ENCODE assay signal across 8 cellular contexts in the genomic region with DNA sequence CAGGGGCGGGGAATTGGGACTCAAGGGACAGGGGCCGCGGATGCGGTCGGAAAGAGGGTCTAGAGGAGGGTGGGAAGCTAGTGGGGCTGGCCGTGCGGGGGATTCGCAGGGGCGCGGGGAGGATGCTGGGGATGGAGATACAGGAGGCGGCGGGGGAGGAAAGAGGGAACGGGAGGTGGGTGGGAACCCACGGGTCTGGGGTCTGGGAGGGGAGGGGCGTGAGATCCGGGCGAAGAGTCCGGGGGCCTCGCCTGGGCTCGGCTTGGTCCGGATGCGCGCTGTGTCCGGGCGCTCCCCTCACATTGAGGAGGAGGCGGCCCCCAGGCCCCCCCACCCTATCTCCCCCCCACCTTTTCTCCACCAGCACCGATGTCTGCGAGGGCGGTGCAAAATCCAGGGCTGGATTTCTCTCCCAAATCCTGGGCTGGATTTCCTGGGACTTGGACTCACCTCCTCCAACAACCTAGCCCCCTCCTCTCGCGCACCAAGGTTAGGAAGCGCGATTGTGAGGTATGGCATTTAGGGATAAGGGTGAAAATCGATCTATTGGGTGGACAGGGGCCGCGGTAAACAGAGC. TPM values are rescaled to one million over a fixed set of nuclear protein-coding genes. Genes with fewer than 3 reads are reported as not detected.
A peak's percentile ranks its signal among the peaks of the same experiment; 100 is the strongest.
DNase-seq lines count a peak whose midpoint lies in the region; ATAC-seq and TF ChIP-seq lines count a peak whose summit lies in the region.

Gene AGAP2, minus strand, starts transcription at position 82 of the 577 bp plus-strand sequence. CDS start 496 bp downstream, outside the sequence.

- H3K9me3 ChIP-seq in T-helper 17 cell (ENCODE audit: control insufficient read depth, low read length, poor library complexity, severe bottlenecking), result no peaks in the 10 kb centered on the region
- H3K9me3 ChIP-seq in right atrium auricular region, result no peaks in the 10 kb centered on the region

- H3K4me3 ChIP-seq in right atrium auricular region, result peak within 1 kb of the TSS; percentile 34 to 49

- H3K27me3 Mint-ChIP-seq in T-helper 17 cell, result no peaks in the 10 kb centered on the region
- no peaks in the 10 kb centered on the region for H3K27me3 Mint-ChIP-seq in stimulated activated naive B cell treated with anti-CD40 and anti-IgM and Interleukin-4, amounts not matched to agents 10 μg/mL and 1 μg/mL and 100 μg/mL, for 72 hours

- H3K27ac Mint-ChIP-seq in T-helper 17 cell, result peak within 1 kb of the TSS; percentile 96
- H3K27ac Mint-ChIP-seq in stimulated activated naive B cell treated with anti-CD40 and anti-IgM and Interleukin-4, amounts not matched to agents 10 μg/mL and 1 μg/mL and 100 μg/mL, for 72 hours, result peak within 1 kb of the TSS; percentile 75

- H3K4me1 Mint-ChIP-seq in T-helper 17 cell, result peaks cover 46% of the 10 kb centered on the region
- H3K4me1 Mint-ChIP-seq in stimulated activated naive B cell treated with anti-CD40 and anti-IgM and Interleukin-4, amounts not matched to agents 10 μg/mL and 1 μg/mL and 100 μg/mL, for 72 hours, result peaks cover 26 to 35% of the 10 kb centered on the region in 2 donors

- H3K4me1 ChIP-seq in right atrium auricular region, result peaks cover 0 to 41% of the 10 kb centered on the region in 2 donors

- peaks cover 16 to 29% of the 10 kb centered on the region in 2 donors for H3K27me3 ChIP-seq in right atrium auricular region

- DNase-seq in SHP77 (lab: John Stamatoyannopoulos, UW), result peak; percentile 34 to 35
- no peak for DNase-seq in SHP77 treated with DMSO at 0.1 percent for 48 hours (lab: John Stamatoyannopoulos, UW)
- no peak for DNase-seq in T-helper 17 cell
- no peak for DNase-seq in right atrium auricular region (ENCODE audit: low spot score)
- DNase-seq in stimulated activated naive B cell treated with anti-CD40 and anti-IgM and Interleukin-4, amounts not matched to agents 10 μg/mL and 1 μg/mL and 100 μg/mL, for 72 hours, result no peak
- no peak for DNase-seq in NCI-H526 treated with DMSO at 0.1 percent for 48 hours (lab: John Stamatoyannopoulos, UW)
- no peak for DNase-seq in NCI-H2029 (lab: John Stamatoyannopoulos, UW)

- TF ChIP-seq CTCF in right atrium auricular region (IDR thresholded peaks at IDR 0.05), result no peak

- peaks cover 9% of the 10 kb centered on the region for H3K36me3 Mint-ChIP-seq in T-helper 17 cell (ENCODE audit: low read depth)
- peaks cover 14 to 34% of the 10 kb centered on the region in 2 donors for H3K36me3 Mint-ChIP-seq in stimulated activated naive B cell treated with anti-CD40 and anti-IgM and Interleukin-4, amounts not matched to agents 10 μg/mL and 1 μg/mL and 100 μg/mL, for 72 hours

- peak within 1 kb of the TSS; percentile 86 for H3K4me3 Mint-ChIP-seq in T-helper 17 cell
- peak within 1 kb of the TSS in 1 of 2 donors; percentile 45 for H3K4me3 Mint-ChIP-seq in stimulated activated naive B cell treated with anti-CD40 and anti-IgM and Interleukin-4, amounts not matched to agents 10 μg/mL and 1 μg/mL and 100 μg/mL, for 72 hours

- H3K27ac ChIP-seq in right atrium auricular region, result peak within 1 kb of the TSS; percentile 23 to 33

- no peaks in the 10 kb centered on the region for H3K9me3 Mint-ChIP-seq in stimulated activated naive B cell treated with anti-CD40 and anti-IgM and Interleukin-4, amounts not matched to agents 10 μg/mL and 1 μg/mL and 100 μg/mL, for 72 hours

- ATAC-seq in T-helper 17 cell (no peak), HG02973 (IDR thresholded peaks at IDR 0.05; ENCODE audit: unreplicated experiment) (no peak)
- ATAC-seq in stimulated activated naive B cell treated with anti-CD40 and anti-IgM and Interleukin-4, amounts not matched to agents 10 μg/mL and 1 μg/mL and 100 μg/mL, for 72 hours (replicated peaks), result no peak

- H3K36me3 ChIP-seq in right atrium auricular region, result no peaks in the 10 kb centered on the region

RNA-seq across cellular contexts. Expression of gene AGAP2, which starts in this region (rescaled TPM):
- total RNA-seq in T-helper 17 cell (10 to 100 TPM; 46.5 to 57.6 TPM), right atrium auricular region (1 to 10 TPM in 1 of 2 donors, under 1 TPM in 1; 0.75 to 4.8 TPM)

Comparison
In these comparisons a context has a peak if more than half of its experiments do, and no peak if none do; other contexts are left out.
1. RNA of gene AGAP2 (total RNA-seq): 46.5 to 57.6 TPM in T-helper 17 cell; 0.75 to 4.8 TPM in right atrium auricular region; every median in the first group is over 4 times any median in the second.
2. DNase-seq: peak in SHP77 (2 of 2); none in SHP77 treated with DMSO at 0.1 percent for 48 hours (single experiment), T-helper 17 cell (0 of 3), right atrium auricular region (single experiment), stimulated activated naive B cell treated with anti-CD40 and anti-IgM and Interleukin-4, amounts not matched to agents 10 μg/mL and 1 μg/mL and 100 μg/mL, for 72 hours (single experiment), NCI-H526 treated with DMSO at 0.1 percent for 48 hours (single experiment) and NCI-H2029 (single experiment).